In genomic region chr9:100443781-100444768, GRCh38 we compare ENCODE assay signal across 1 cellular context.
TF ChIP-seq lines count a peak whose summit lies in the region.

No MANE protein-coding gene starts in this region.

TF ChIP-seq in HepG2, 621 proteins besides CTCF, POLR2A, EP300 and RAD21 (continued from another document and continues in another):
- TF ChIP-seq SKIL (CRISPR knock-in tag; IDR thresholded peaks at IDR 0.05; ENCODE audit: borderline replicate concordance) = peak; percentile 75
- TF ChIP-seq YEATS2 (CRISPR knock-in tag; IDR thresholded peaks at IDR 0.05; ENCODE audit: borderline replicate concordance) = no peak
- TF ChIP-seq, protein P1, sequence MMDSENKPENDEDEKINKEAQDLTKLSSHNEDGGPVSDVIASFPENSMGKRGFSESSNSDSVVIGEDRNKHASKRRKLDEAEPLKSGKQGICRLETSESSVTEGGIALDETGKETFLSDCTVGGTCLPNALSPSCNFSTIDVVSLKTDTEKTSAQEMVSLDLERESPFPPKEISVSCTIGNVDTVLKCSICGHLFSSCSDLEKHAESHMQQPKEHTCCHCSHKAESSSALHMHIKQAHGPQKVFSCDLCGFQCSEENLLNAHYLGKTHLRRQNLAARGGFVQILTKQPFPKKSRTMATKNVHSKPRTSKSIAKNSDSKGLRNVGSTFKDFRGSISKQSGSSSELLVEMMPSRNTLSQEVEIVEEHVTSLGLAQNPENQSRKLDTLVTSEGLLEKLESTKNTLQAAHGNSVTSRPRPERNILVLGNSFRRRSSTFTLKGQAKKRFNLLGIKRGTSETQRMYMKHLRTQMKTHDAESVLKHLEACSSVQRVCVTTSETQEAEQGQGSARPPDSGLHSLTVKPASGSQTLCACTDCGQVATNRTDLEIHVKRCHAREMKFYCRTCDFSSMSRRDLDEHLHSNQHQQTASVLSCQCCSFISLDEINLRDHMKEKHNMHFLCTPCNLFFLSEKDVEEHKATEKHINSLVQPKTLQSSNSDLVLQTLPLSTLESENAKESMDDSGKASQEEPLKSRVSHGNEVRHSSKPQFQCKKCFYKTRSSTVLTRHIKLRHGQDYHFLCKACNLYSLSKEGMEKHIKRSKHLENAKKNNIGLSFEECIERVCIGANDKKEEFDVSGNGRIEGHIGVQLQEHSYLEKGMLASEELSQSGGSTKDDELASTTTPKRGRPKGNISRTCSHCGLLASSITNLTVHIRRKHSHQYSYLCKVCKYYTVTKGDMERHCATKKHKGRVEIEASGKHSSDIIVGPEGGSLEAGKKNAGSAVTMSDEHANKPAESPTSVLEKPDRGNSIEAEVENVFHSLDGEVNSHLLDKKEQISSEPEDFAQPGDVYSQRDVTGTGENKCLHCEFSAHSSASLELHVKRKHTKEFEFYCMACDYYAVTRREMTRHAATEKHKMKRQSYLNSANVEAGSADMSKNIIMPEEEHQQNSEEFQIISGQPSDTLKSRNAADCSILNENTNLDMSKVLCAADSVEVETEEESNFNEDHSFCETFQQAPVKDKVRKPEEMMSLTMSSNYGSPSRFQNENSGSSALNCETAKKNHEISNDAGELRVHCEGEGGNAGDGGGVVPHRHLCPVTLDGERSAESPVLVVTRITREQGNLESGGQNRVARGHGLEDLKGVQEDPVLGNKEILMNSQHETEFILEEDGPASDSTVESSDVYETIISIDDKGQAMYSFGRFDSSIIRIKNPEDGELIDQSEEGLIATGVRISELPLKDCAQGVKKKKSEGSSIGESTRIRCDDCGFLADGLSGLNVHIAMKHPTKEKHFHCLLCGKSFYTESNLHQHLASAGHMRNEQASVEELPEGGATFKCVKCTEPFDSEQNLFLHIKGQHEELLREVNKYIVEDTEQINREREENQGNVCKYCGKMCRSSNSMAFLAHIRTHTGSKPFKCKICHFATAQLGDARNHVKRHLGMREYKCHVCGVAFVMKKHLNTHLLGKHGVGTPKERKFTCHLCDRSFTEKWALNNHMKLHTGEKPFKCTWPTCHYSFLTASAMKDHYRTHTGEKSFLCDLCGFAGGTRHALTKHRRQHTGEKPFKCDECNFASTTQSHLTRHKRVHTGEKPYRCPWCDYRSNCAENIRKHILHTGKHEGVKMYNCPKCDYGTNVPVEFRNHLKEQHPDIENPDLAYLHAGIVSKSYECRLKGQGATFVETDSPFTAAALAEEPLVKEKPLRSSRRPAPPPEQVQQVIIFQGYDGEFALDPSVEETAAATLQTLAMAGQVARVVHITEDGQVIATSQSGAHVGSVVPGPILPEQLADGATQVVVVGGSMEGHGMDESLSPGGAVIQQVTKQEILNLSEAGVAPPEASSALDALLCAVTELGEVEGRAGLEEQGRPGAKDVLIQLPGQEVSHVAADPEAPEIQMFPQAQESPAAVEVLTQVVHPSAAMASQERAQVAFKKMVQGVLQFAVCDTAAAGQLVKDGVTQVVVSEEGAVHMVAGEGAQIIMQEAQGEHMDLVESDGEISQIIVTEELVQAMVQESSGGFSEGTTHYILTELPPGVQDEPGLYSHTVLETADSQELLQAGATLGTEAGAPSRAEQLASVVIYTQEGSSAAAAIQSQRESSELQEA (CRISPR knock-in tag; IDR thresholded peaks at IDR 0.05; ENCODE audit: not compliant biosample characterization) = no peak
- no peak for TF ChIP-seq NFKBIZ (CRISPR knock-in tag; IDR thresholded peaks at IDR 0.05)
- no peak for TF ChIP-seq ZNF225 (CRISPR knock-in tag; IDR thresholded peaks at IDR 0.05)
- no peak for TF ChIP-seq HNRNPLL (IDR thresholded peaks at IDR 0.05; ENCODE audit: low read depth, low read length, poor library complexity, severe bottlenecking)
- TF ChIP-seq ETV6 (CRISPR knock-in tag; conservative IDR thresholded peaks at IDR 0.05) = no peak
- TF ChIP-seq TARDBP (CRISPR knock-in tag; IDR thresholded peaks at IDR 0.05) = peak; percentile 54; the same call in 1 of the 2 replicates
- TF ChIP-seq ZNF530 (CRISPR knock-in tag; IDR thresholded peaks at IDR 0.05; ENCODE audit: low read depth) = no peak
- TF ChIP-seq ZNF790 (CRISPR knock-in tag; IDR thresholded peaks at IDR 0.05; ENCODE audit: borderline replicate concordance) = no peak
- TF ChIP-seq MEIS1 (CRISPR knock-in tag; IDR thresholded peaks at IDR 0.05; ENCODE audit: borderline replicate concordance) = no peak
- TF ChIP-seq SALL2 (CRISPR knock-in tag; IDR thresholded peaks at IDR 0.05) = no peak
- peak; percentile 42; the same call in 1 of the 2 replicates for TF ChIP-seq DPF2 (CRISPR knock-in tag; IDR thresholded peaks at IDR 0.05; ENCODE audit: borderline replicate concordance, low read depth)
- TF ChIP-seq TERF1 (CRISPR knock-in tag; IDR thresholded peaks at IDR 0.05) = no peak
- TF ChIP-seq ZSCAN29 (CRISPR knock-in tag; conservative IDR thresholded peaks at IDR 0.05) = no peak
- TF ChIP-seq SPEN (CRISPR knock-in tag; IDR thresholded peaks at IDR 0.05; ENCODE audit: low read depth) = peak; percentile 95; the same call in 1 of the 2 replicates
- TF ChIP-seq SMAD9 (CRISPR knock-in tag; IDR thresholded peaks at IDR 0.05) = no peak
- no peak for TF ChIP-seq TAF1 (CRISPR knock-in tag; IDR thresholded peaks at IDR 0.05)
- TF ChIP-seq, protein P2, sequence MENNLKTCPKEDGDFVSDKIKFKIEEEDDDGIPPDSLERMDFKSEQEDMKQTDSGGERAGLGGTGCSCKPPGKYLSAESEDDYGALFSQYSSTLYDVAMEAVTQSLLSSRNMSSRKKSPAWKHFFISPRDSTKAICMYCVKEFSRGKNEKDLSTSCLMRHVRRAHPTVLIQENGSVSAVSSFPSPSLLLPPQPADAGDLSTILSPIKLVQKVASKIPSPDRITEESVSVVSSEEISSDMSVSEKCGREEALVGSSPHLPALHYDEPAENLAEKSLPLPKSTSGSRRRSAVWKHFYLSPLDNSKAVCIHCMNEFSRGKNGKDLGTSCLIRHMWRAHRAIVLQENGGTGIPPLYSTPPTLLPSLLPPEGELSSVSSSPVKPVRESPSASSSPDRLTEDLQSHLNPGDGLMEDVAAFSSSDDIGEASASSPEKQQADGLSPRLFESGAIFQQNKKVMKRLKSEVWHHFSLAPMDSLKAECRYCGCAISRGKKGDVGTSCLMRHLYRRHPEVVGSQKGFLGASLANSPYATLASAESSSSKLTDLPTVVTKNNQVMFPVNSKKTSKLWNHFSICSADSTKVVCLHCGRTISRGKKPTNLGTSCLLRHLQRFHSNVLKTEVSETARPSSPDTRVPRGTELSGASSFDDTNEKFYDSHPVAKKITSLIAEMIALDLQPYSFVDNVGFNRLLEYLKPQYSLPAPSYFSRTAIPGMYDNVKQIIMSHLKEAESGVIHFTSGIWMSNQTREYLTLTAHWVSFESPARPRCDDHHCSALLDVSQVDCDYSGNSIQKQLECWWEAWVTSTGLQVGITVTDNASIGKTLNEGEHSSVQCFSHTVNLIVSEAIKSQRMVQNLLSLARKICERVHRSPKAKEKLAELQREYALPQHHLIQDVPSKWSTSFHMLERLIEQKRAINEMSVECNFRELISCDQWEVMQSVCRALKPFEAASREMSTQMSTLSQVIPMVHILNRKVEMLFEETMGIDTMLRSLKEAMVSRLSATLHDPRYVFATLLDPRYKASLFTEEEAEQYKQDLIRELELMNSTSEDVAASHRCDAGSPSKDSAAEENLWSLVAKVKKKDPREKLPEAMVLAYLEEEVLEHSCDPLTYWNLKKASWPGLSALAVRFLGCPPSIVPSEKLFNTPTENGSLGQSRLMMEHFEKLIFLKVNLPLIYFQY (CRISPR knock-in tag; IDR thresholded peaks at IDR 0.05; ENCODE audit: borderline replicate concordance) = no peak
- TF ChIP-seq ARHGAP35 (CRISPR knock-in tag; IDR thresholded peaks at IDR 0.05; ENCODE audit: borderline replicate concordance) = no peak
- no peak for TF ChIP-seq KDM3A (CRISPR knock-in tag; IDR thresholded peaks at IDR 0.05; ENCODE audit: low read depth)
- TF ChIP-seq ARID2 (CRISPR knock-in tag; IDR thresholded peaks at IDR 0.05; ENCODE audit: borderline replicate concordance) = no peak
- TF ChIP-seq ZSCAN21 (CRISPR knock-in tag; IDR thresholded peaks at IDR 0.05; ENCODE audit: borderline replicate concordance) = no peak
- TF ChIP-seq SMAD1 (CRISPR knock-in tag; IDR thresholded peaks at IDR 0.05; ENCODE audit: borderline replicate concordance, low read depth) = no peak
- TF ChIP-seq MXD1 (CRISPR knock-in tag; IDR thresholded peaks at IDR 0.05) = no peak
- no peak for TF ChIP-seq BRD4 (CRISPR knock-in tag; IDR thresholded peaks at IDR 0.05)
- TF ChIP-seq ZZZ3 (CRISPR knock-in tag; IDR thresholded peaks at IDR 0.05; ENCODE audit: borderline replicate concordance) = peak; percentile 86; the same call in 1 of the 2 replicates
- TF ChIP-seq, protein P3, sequence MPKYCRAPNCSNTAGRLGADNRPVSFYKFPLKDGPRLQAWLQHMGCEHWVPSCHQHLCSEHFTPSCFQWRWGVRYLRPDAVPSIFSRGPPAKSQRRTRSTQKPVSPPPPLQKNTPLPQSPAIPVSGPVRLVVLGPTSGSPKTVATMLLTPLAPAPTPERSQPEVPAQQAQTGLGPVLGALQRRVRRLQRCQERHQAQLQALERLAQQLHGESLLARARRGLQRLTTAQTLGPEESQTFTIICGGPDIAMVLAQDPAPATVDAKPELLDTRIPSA (CRISPR knock-in tag; IDR thresholded peaks at IDR 0.05; ENCODE audit: borderline replicate concordance) = no peak
- TF ChIP-seq ZNF615 (CRISPR knock-in tag; IDR thresholded peaks at IDR 0.05; ENCODE audit: borderline replicate concordance) = no peak
- no peak for TF ChIP-seq POLR2AphosphoS5 (IDR thresholded peaks at IDR 0.05; ENCODE audit: low read depth, low read length)
- TF ChIP-seq CBX1 (IDR thresholded peaks at IDR 0.05; ENCODE audit: low read depth) = no peak
- TF ChIP-seq ZIK1 (CRISPR knock-in tag; IDR thresholded peaks at IDR 0.05; ENCODE audit: borderline replicate concordance, low read depth) = no peak
- no peak for TF ChIP-seq SYNCRIP (IDR thresholded peaks at IDR 0.05; ENCODE audit: insufficient read depth, low read depth, low read length)
- TF ChIP-seq ZNF143 (CRISPR knock-in tag; IDR thresholded peaks at IDR 0.05) = no peak
- no peak for TF ChIP-seq ZFP90 (CRISPR knock-in tag; IDR thresholded peaks at IDR 0.05; ENCODE audit: borderline replicate concordance)
- TF ChIP-seq ZNF776 (CRISPR knock-in tag; IDR thresholded peaks at IDR 0.05) = no peak
- no peak for TF ChIP-seq ZNF350 (CRISPR knock-in tag; IDR thresholded peaks at IDR 0.05; ENCODE audit: borderline replicate concordance, low read depth)
- TF ChIP-seq ZMYM4 (CRISPR knock-in tag; IDR thresholded peaks at IDR 0.05) = peak; percentile 88
- TF ChIP-seq, protein P4, sequence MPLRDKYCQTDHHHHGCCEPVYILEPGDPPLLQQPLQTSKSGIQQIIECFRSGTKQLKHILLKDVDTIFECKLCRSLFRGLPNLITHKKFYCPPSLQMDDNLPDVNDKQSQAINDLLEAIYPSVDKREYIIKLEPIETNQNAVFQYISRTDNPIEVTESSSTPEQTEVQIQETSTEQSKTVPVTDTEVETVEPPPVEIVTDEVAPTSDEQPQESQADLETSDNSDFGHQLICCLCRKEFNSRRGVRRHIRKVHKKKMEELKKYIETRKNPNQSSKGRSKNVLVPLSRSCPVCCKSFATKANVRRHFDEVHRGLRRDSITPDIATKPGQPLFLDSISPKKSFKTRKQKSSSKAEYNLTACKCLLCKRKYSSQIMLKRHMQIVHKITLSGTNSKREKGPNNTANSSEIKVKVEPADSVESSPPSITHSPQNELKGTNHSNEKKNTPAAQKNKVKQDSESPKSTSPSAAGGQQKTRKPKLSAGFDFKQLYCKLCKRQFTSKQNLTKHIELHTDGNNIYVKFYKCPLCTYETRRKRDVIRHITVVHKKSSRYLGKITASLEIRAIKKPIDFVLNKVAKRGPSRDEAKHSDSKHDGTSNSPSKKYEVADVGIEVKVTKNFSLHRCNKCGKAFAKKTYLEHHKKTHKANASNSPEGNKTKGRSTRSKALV (CRISPR knock-in tag; IDR thresholded peaks at IDR 0.05) = no peak
- 0 out of 2 replicates have a peak, but pooled peaks have one; percentile 25 for TF ChIP-seq ZNF605 (CRISPR knock-in tag; IDR thresholded peaks at IDR 0.05)
